In the genomic region with DNA sequence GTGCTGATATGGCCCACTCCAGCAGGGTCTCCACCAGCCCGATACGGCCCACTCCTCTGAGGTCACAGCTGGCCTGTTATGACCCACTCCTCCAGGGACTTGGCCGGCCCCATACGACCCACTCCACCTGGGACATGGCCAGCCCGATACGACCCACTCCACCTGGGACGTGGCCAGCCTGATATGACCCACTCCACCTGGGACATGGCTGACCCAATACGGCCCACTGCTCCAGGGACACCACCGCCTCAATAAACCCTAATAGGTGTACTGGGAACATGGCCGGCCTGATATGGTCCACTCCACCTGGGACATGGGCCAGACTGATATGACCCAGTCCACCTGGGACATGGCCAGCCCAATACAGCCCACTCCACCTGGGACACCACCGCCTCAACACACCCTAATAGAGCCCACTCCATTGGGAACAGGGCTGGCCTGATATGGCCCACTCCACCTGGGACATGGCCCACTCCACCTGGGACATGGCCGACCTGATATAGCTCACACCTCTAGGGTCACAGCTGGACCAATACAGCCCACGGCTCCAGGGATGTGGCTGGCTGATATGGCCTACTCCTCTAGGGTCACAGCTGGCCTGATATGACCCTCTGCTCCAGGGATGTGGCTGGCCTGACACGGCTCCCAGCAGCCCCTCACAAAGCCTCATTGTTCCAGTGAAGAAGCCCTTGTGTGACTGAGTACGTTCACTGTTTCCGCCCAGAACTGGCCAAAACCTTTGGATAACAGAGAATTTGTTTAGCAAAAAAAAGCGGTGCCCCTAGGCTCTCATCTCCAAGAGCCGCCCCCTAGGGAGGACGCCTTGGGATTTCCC, we compare ENCODE assay signal across 14 cellular contexts.
DNase-seq lines count a peak whose midpoint lies in the region.
"Had no signal": no experiment of that assay in that cellular context is flagged by ENCODE, and none has a peak within 500 bp of the region (broad histone marks: within the 10 kb centered on the region; RNA-seq: fewer than 3 reads in every experiment).

No MANE protein-coding gene starts in this region.

- peak overlapping the region; percentile 28 for H3K27ac Mint-ChIP-seq in activated CD4-positive, alpha-beta memory T cell treated with anti-CD3 and anti-CD28 coated beads for 36 hours
- H3K27ac Mint-ChIP-seq in activated CD4-positive, alpha-beta memory T cell treated with anti-CD3 and anti-CD28 coated beads, Interleukin-2, amount 10 ng/mL, durations not matched to agents 7 days and 5 days, result no peak overlapping the region
- H3K27ac Mint-ChIP-seq: activated CD8-positive, alpha-beta memory T cell treated with anti-CD3 and anti-CD28 coated beads, Interleukin-2, amount 10 ng/mL, durations not matched to agents 7 days and 5 days; immature natural killer cell had no signal

- peaks cover 7% of the 10 kb centered on the region for H3K9me3 Mint-ChIP-seq in activated CD4-positive, alpha-beta memory T cell treated with anti-CD3 and anti-CD28 coated beads for 36 hours
- peaks cover 7% of the 10 kb centered on the region for H3K9me3 Mint-ChIP-seq in activated CD4-positive, alpha-beta memory T cell treated with anti-CD3 and anti-CD28 coated beads, Interleukin-2, amount 10 ng/mL, durations not matched to agents 7 days and 5 days

- peaks cover 6% of the 10 kb centered on the region for H3K9me3 ChIP-seq in effector memory CD4-positive, alpha-beta T cell (ENCODE audit: control insufficient read depth, low read length)

- H3K27ac ChIP-seq in effector memory CD4-positive, alpha-beta T cell (ENCODE audit: insufficient read depth, low read length, poor library complexity, severe bottlenecking), result peak overlapping the region; percentile 30
- peak overlapping the region; percentile 93 for H3K27ac ChIP-seq in temporal lobe (ENCODE audit: low read depth, low read length)
- H3K27ac ChIP-seq: 22Rv1, WERI-Rb-1 had no signal

- no peak overlapping the region for H3K4me3 Mint-ChIP-seq in activated CD4-positive, alpha-beta memory T cell treated with anti-CD3 and anti-CD28 coated beads for 36 hours
- H3K4me3 Mint-ChIP-seq in activated CD4-positive, alpha-beta memory T cell treated with anti-CD3 and anti-CD28 coated beads, Interleukin-2, amount 10 ng/mL, durations not matched to agents 7 days and 5 days, result no peak overlapping the region
- H3K4me3 Mint-ChIP-seq: activated CD8-positive, alpha-beta memory T cell treated with anti-CD3 and anti-CD28 coated beads, Interleukin-2, amount 10 ng/mL, durations not matched to agents 7 days and 5 days; immature natural killer cell had no signal

- no peaks in the 10 kb centered on the region for H3K27me3 ChIP-seq in effector memory CD4-positive, alpha-beta T cell (replicated peaks; ENCODE audit: control insufficient read depth, insufficient read depth, low read length, poor library complexity, severe bottlenecking)

- POLR2A ChIA-PET in activated CD4-positive, alpha-beta memory T cell treated with anti-CD3 and anti-CD28 coated beads for 36 hours (lab: Charles Lee), result no interaction called here
- POLR2A ChIA-PET in activated CD4-positive, alpha-beta memory T cell treated with anti-CD3 and anti-CD28 coated beads, Interleukin-2, amount 10 ng/mL, durations not matched to agents 7 days and 5 days (lab: Charles Lee), result no interaction called here

- H3K36me3 ChIP-seq in effector memory CD4-positive, alpha-beta T cell (ENCODE audit: control insufficient read depth, insufficient read depth, low read length), result peaks cover 56% of the 10 kb centered on the region
- H3K36me3 ChIP-seq: WERI-Rb-1 had no signal

- CTCF ChIA-PET in activated CD4-positive, alpha-beta memory T cell treated with anti-CD3 and anti-CD28 coated beads for 36 hours (lab: Charles Lee), result no interaction called here
- CTCF ChIA-PET in activated CD4-positive, alpha-beta memory T cell treated with anti-CD3 and anti-CD28 coated beads, Interleukin-2, amount 10 ng/mL, durations not matched to agents 7 days and 5 days (lab: Charles Lee), result no interaction called here

- no peak overlapping the region for H3K4me3 ChIP-seq in effector memory CD4-positive, alpha-beta T cell (ENCODE audit: insufficient read depth, low read depth, low read length, poor library complexity, severe bottlenecking)

- H3K4me1 ChIP-seq in effector memory CD4-positive, alpha-beta T cell (ENCODE audit: control insufficient read depth, insufficient read depth, low read length, poor library complexity, severe bottlenecking), result peaks cover 7% of the 10 kb centered on the region

- H3K36me3 Mint-ChIP-seq in activated CD4-positive, alpha-beta memory T cell treated with anti-CD3 and anti-CD28 coated beads for 36 hours, result peaks cover 57% of the 10 kb centered on the region
- peaks cover 80% of the 10 kb centered on the region for H3K36me3 Mint-ChIP-seq in activated CD4-positive, alpha-beta memory T cell treated with anti-CD3 and anti-CD28 coated beads, Interleukin-2, amount 10 ng/mL, durations not matched to agents 7 days and 5 days (ENCODE audit: low read depth)

- intact Hi-C loops in activated CD4-positive, alpha-beta memory T cell treated with anti-CD3 and anti-CD28 coated beads for 36 hours (cut with micrococcal nuclease), result no loop called here

- DNase-seq in activated CD4-positive, alpha-beta memory T cell treated with anti-CD3 and anti-CD28 coated beads for 36 hours, result no peak
- DNase-seq in activated CD4-positive, alpha-beta memory T cell treated with anti-CD3 and anti-CD28 coated beads, Interleukin-2, amount 10 ng/mL, durations not matched to agents 7 days and 5 days, result no peak
- DNase-seq in effector memory CD4-positive, alpha-beta T cell, result no peak
- DNase-seq in midbrain (lab: John Stamatoyannopoulos, UW) (peak; percentile 84), NCI-H2196 (lab: John Stamatoyannopoulos, UW; ENCODE audit: unreplicated experiment) (no peak), NCI-H146 treated with DMSO at 0.1 percent for 48 hours (lab: John Stamatoyannopoulos, UW; ENCODE audit: unreplicated experiment) (no peak)
- DNase-seq in central memory CD4-positive, alpha-beta T cell, result no peak
- DNase-seq: activated CD8-positive, alpha-beta memory T cell treated with anti-CD3 and anti-CD28 coated beads, Interleukin-2, amount 10 ng/mL, durations not matched to agents 7 days and 5 days; immature natural killer cell; OCI-M1; stimulated activated CD4-positive, alpha-beta T cell treated with anti-CD3 and anti-CD28 coated beads, Interleukin-2, amount 100 ng/mL, for 48 hours; WERI-Rb-1 had no signal

- no peaks in the 10 kb centered on the region for H3K27me3 Mint-ChIP-seq in activated CD4-positive, alpha-beta memory T cell treated with anti-CD3 and anti-CD28 coated beads for 36 hours
- H3K27me3 Mint-ChIP-seq in activated CD4-positive, alpha-beta memory T cell treated with anti-CD3 and anti-CD28 coated beads, Interleukin-2, amount 10 ng/mL, durations not matched to agents 7 days and 5 days, result no peaks in the 10 kb centered on the region
- H3K27me3 Mint-ChIP-seq: activated CD8-positive, alpha-beta memory T cell treated with anti-CD3 and anti-CD28 coated beads, Interleukin-2, amount 10 ng/mL, durations not matched to agents 7 days and 5 days had no signal

- peaks cover 14% of the 10 kb centered on the region for H3K4me1 Mint-ChIP-seq in activated CD4-positive, alpha-beta memory T cell treated with anti-CD3 and anti-CD28 coated beads for 36 hours (ENCODE audit: low read depth)
- peaks cover 34% of the 10 kb centered on the region for H3K4me1 Mint-ChIP-seq in activated CD4-positive, alpha-beta memory T cell treated with anti-CD3 and anti-CD28 coated beads, Interleukin-2, amount 10 ng/mL, durations not matched to agents 7 days and 5 days
